ENCODE assay signal across 29 cellular contexts in the genomic region with DNA sequence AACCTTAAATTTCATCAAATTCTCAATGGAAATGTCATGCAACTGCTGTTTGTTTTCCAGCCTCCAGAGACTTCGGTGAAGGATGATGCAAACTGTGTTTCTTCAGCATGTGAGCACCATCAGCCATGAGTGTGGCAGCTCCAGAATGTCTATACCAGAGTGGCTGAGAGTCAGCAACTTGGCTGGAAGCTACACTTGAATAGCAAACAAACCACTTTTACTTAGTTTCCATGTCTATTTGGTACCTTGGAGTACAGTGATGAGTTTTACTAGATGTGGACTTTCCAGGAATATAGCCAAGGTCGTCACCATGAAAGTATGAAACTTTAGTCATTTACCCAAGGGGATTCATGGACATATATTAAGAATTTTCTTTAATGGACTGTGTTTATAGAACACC. TPM values are rescaled to one million over a fixed set of nuclear protein-coding genes. Genes with fewer than 3 reads are reported as not detected.
"Had no signal": no experiment of that assay in that cellular context is flagged by ENCODE, and none has a peak within 500 bp of the region (broad histone marks: within the 10 kb centered on the region; RNA-seq: fewer than 3 reads in every experiment).

No MANE protein-coding gene starts in this region.

- H3K36me3 Mint-ChIP-seq: T-cell had no signal

- H3K4me3 Mint-ChIP-seq: activated CD4-positive, alpha-beta T cell treated with anti-CD3 and anti-CD28 coated beads, Interleukin-2, amount 10 ng/mL, durations not matched to agents 24 days and 14 days; activated T-cell treated with anti-CD3 and anti-CD28 coated beads, Interleukin-2, amount 50 U/mL, for 4 hours; dendritic cell treated with granulocyte-macrophage colony-stimulating factor and Interleukin-4, amounts not matched to agents 40 ng/mL and 50 ng/mL, for 4 days; stimulated activated naive CD8-positive, alpha-beta T cell treated with anti-CD3 and anti-CD28 coated beads, Interleukin-15, Interleukin-2, amounts not matched to agents 100 ng/mL and 50 ng/mL, for 24 hours; T-cell had no signal

- H3K27me3 ChIP-seq: ascending aorta, gastrocnemius medialis, left lung, suprapubic skin, transverse colon, vagina had no signal

- H3K27me3 Mint-ChIP-seq: activated CD4-positive, alpha-beta T cell treated with anti-CD3 and anti-CD28 coated beads, Interleukin-2, amount 10 ng/mL, durations not matched to agents 24 days and 14 days; dendritic cell treated with granulocyte-macrophage colony-stimulating factor and Interleukin-4, amounts not matched to agents 40 ng/mL and 50 ng/mL, for 4 days; T-cell had no signal

- H3K4me1 ChIP-seq: ascending aorta, gastrocnemius medialis, heart left ventricle, left lung, suprapubic skin, transverse colon, vagina had no signal

- H3K27ac Mint-ChIP-seq: activated CD4-positive, alpha-beta T cell treated with anti-CD3 and anti-CD28 coated beads, Interleukin-2, amount 10 ng/mL, durations not matched to agents 24 days and 14 days; dendritic cell treated with granulocyte-macrophage colony-stimulating factor and Interleukin-4, amounts not matched to agents 40 ng/mL and 50 ng/mL, for 4 days; stimulated activated naive CD8-positive, alpha-beta T cell treated with anti-CD3 and anti-CD28 coated beads, Interleukin-15, Interleukin-2, amounts not matched to agents 100 ng/mL and 50 ng/mL, for 24 hours; T-cell had no signal

- DNase-seq: activated CD4-positive, alpha-beta T cell treated with anti-CD3 and anti-CD28 coated beads, Interleukin-2, amount 10 ng/mL, durations not matched to agents 24 days and 14 days; activated CD8-positive, alpha-beta memory T cell treated with anti-CD3 and anti-CD28 coated beads, Interleukin-2, amount 50 U/mL, for 4 hours; activated effector memory CD4-positive, alpha-beta T cell treated with anti-CD3 and anti-CD28 coated beads, Interleukin-2, amount 50 U/mL, for 16 hours; activated naive CD4-positive, alpha-beta T cell treated with anti-CD3 and anti-CD28 coated beads, Interleukin-2, amount 50 U/mL, for 16 hours; activated T-cell treated with anti-CD3 and anti-CD28 coated beads, Interleukin-2, amount 50 U/mL, for 4 hours; cerebellar nuclear complex; effector CD8-positive, alpha-beta T cell; gastrocnemius medialis; heart left ventricle; left lung; mammary epithelial cell; occipital lobe; retina; stimulated activated CD4-positive, alpha-beta T cell treated with anti-CD3 and anti-CD28 coated beads, Interleukin-2, amount 100 ng/mL, for 24 hours; T-cell; T1000; transverse colon had no signal

- ATAC-seq: activated T-cell treated with anti-CD3 and anti-CD28 coated beads, Interleukin-2, amount 50 U/mL, for 4 hours; esophagus mucosa; gastrocnemius medialis; heart left ventricle; left lung; T-cell had no signal

- H3K9me3 ChIP-seq: ascending aorta, gastrocnemius medialis, heart left ventricle, left lung, suprapubic skin, transverse colon, vagina had no signal

- H3K27ac ChIP-seq: ascending aorta, gastrocnemius medialis, heart left ventricle, left lung, suprapubic skin, transverse colon, vagina had no signal

- H3K4me3 ChIP-seq: ascending aorta, gastrocnemius medialis, heart left ventricle, left lung, suprapubic skin, transverse colon, vagina had no signal

- H3K36me3 ChIP-seq: ascending aorta, gastrocnemius medialis, heart left ventricle, left lung, suprapubic skin, transverse colon, vagina had no signal

RNA-seq across cellular contexts. Expression of a gene that starts 4.3 kb away (rescaled TPM):
- total RNA-seq: ascending aorta, bronchial epithelial cell, esophagus mucosa, gastrocnemius medialis, heart left ventricle, kidney epithelial cell, left lung, mammary epithelial cell, mononuclear cell, occipital lobe, posterior vena cava, skeletal muscle tissue, suprapubic skin, vagina had no signal
- polyA plus RNA-seq: heart left ventricle, mammary epithelial cell, neural cell had no signal
